1 cellular context compared by ENCODE assay signal in genomic region chr3:70716832-70717231, GRCh38.
TF ChIP-seq lines count a peak whose summit lies in the region.

No MANE protein-coding gene starts in this region.

TF ChIP-seq in Ishikawa, 13 proteins besides CTCF, POLR2A, EP300 and RAD21 (continued from another document):
- no peak for TF ChIP-seq USF1 (IDR thresholded peaks at IDR 0.05)
